ENCODE assay signal across 18 cellular contexts in genomic region chr14:97298775-97299174, GRCh38.
DNase-seq lines count a peak whose midpoint lies in the region; ATAC-seq and TF ChIP-seq lines count a peak whose summit lies in the region.
"Had no signal": no experiment of that assay in that cellular context is flagged by ENCODE, and none has a peak within 500 bp of the region (broad histone marks: within the 10 kb centered on the region; RNA-seq: fewer than 3 reads in every experiment).

No MANE protein-coding gene starts in this region.

- H3K9me3 Mint-ChIP-seq in brain = no peaks in the 10 kb centered on the region
- peaks cover 22% of the 10 kb centered on the region for H3K9me3 Mint-ChIP-seq in osteocyte (ENCODE audit: unreplicated experiment)
- H3K9me3 Mint-ChIP-seq: CD4-positive, alpha-beta T cell; H9 had no signal

- ATAC-seq in HG03460 (IDR thresholded peaks at IDR 0.05; ENCODE audit: unreplicated experiment) = no peak

- H3K4me1 Mint-ChIP-seq in brain = peaks cover 47% of the 10 kb centered on the region
- H3K4me1 Mint-ChIP-seq in osteocyte (ENCODE audit: unreplicated experiment) = no peaks in the 10 kb centered on the region

- TF ChIP-seq CTCF in brain (conservative IDR thresholded peaks at IDR 0.05) = no peak
- no peak for TF ChIP-seq CTCF in osteocyte (IDR thresholded peaks at IDR 0.05)

- H3K4me3 Mint-ChIP-seq in brain (no peak overlapping the region), osteocyte (ENCODE audit: unreplicated experiment) (no peak overlapping the region)
- H3K4me3 Mint-ChIP-seq: CD4-positive, alpha-beta T cell; H9 had no signal

- peak overlapping the region in 3 of 5 experiments; percentile 19 to 82 (median 48) for H3K27ac Mint-ChIP-seq in brain
- H3K27ac Mint-ChIP-seq in osteocyte (ENCODE audit: unreplicated experiment) = no peak overlapping the region
- H3K27ac Mint-ChIP-seq: CD4-positive, alpha-beta T cell; H9 had no signal

- no peaks in the 10 kb centered on the region for H3K36me3 Mint-ChIP-seq in brain
- no peaks in the 10 kb centered on the region for H3K36me3 Mint-ChIP-seq in osteocyte (ENCODE audit: unreplicated experiment)

- peaks cover 5% of the 10 kb centered on the region for H3K27me3 Mint-ChIP-seq in brain
- H3K27me3 Mint-ChIP-seq in osteocyte (ENCODE audit: unreplicated experiment) = no peaks in the 10 kb centered on the region
- H3K27me3 Mint-ChIP-seq: CD4-positive, alpha-beta T cell had no signal

- DNase-seq in DMS 273 (lab: John Stamatoyannopoulos, UW; ENCODE audit: unreplicated experiment) = peak; percentile 4
- no peak for DNase-seq in DMS 273 treated with DMSO at 0.1 percent for 48 hours (lab: John Stamatoyannopoulos, UW)
- DNase-seq in NCI-H1105 treated with DMSO at 0.1 percent for 48 hours (lab: John Stamatoyannopoulos, UW) = peak; percentile 86
- peak; percentile 62 for DNase-seq in NCI-H524 treated with DMSO at 0.1 percent for 48 hours (lab: John Stamatoyannopoulos, UW)
- DNase-seq in mucosa of gallbladder (ENCODE audit: low spot score) = no peak
- no peak for DNase-seq in osteocyte (ENCODE audit: extremely low spot score, unreplicated experiment)
- DNase-seq: ACHN; CD4-positive, alpha-beta T cell; COR-L47; GM23248; NCI-H187 treated with DMSO at 0.1 percent for 48 hours; NCI-H226; NCI-H510A treated with DMSO at 0.1 percent for 48 hours; Peyer's patch; T-helper 1 cell had no signal

Comparison
In these comparisons a context has a peak if more than half of its experiments do, and no peak if none do; other contexts are left out.
1. DNase-seq: peak in DMS 273 (single experiment), NCI-H1105 treated with DMSO at 0.1 percent for 48 hours (single experiment) and NCI-H524 treated with DMSO at 0.1 percent for 48 hours (single experiment); none in DMS 273 treated with DMSO at 0.1 percent for 48 hours (single experiment), mucosa of gallbladder (single experiment) and osteocyte (single experiment).